Comparison of ENCODE assay signal across 8 cellular contexts in genomic region chr18:56748698-56749268, GRCh38.
DNase-seq lines count a peak whose midpoint lies in the region; ATAC-seq and TF ChIP-seq lines count a peak whose summit lies in the region.

No MANE protein-coding gene starts in this region.

- no peak for ATAC-seq in HG03139 (IDR thresholded peaks at IDR 0.05; ENCODE audit: unreplicated experiment)

- TF ChIP-seq CTCF in 22Rv1 (IDR thresholded peaks at IDR 0.05) (peak; percentile 73), GM12865 (IDR thresholded peaks at IDR 0.05; ENCODE audit: insufficient read depth, low read depth, low read length, missing control alignments) (peak; percentile 41), astrocyte of the cerebellum (IDR thresholded peaks at IDR 0.05; ENCODE audit: low read depth, low read length, missing control alignments) (peak; percentile 44)

- no peak overlapping the region for H3K27ac ChIP-seq in 22Rv1

- DNase-seq in GM12865 (ENCODE audit: low read depth) (peak; percentile 33), NCI-H2171 treated with DMSO at 0.1 percent for 48 hours (lab: John Stamatoyannopoulos, UW) (peak; percentile 66), astrocyte of the cerebellum (ENCODE audit: low read depth) (peak; percentile 40), kidney glomerular epithelial cell (lab: John Stamatoyannopoulos, UW) (peak; percentile 35), T1000 (lab: John Stamatoyannopoulos, UW) (no peak)
- DNase-seq in activated T-cell treated with anti-CD3 and anti-CD28 coated beads, Interleukin-2, amount 50 U/mL, for 48 hours: no peak

- H3K4me3 ChIP-seq in GM12865 (ENCODE audit: low read depth, low read length): no peak overlapping the region
- no peak overlapping the region for H3K4me3 ChIP-seq in astrocyte of the cerebellum (ENCODE audit: low read depth, low read length)

- in situ Hi-C loops in astrocyte of the cerebellum (cut with HindIII; ENCODE audit: low sequenced_read_pairs): no loop called here

Comparison
In these comparisons a context has a peak if more than half of its experiments do, and no peak if none do; other contexts are left out.
1. DNase-seq: peak in GM12865 (single experiment), NCI-H2171 treated with DMSO at 0.1 percent for 48 hours (single experiment), astrocyte of the cerebellum (single experiment) and kidney glomerular epithelial cell (single experiment); none in activated T-cell treated with anti-CD3 and anti-CD28 coated beads, Interleukin-2, amount 50 U/mL, for 48 hours (0 of 2) and T1000 (single experiment).
2. Peak in every context shown above with its lines, with median percentiles within 50 percentile points of each other: CTCF ChIP-seq.